ENCODE assay signal across 1 cellular context in genomic region chr1:108831225-108831624, GRCh38.
TF ChIP-seq lines count a peak whose summit lies in the region.

No MANE protein-coding gene starts in this region.

TF ChIP-seq in WTC11, 78 proteins besides CTCF, POLR2A, EP300 and RAD21 (continued from another document):
- TF ChIP-seq E2F1 (CRISPR knock-in tag; IDR thresholded peaks at IDR 0.05) (no peak), JAZF1 (CRISPR knock-in tag; IDR thresholded peaks at IDR 0.05) (no peak), ZNF396 (CRISPR knock-in tag; IDR thresholded peaks at IDR 0.05; ENCODE audit: borderline replicate concordance) (no peak)
